ENCODE assay signal across 8 cellular contexts in the genomic region with DNA sequence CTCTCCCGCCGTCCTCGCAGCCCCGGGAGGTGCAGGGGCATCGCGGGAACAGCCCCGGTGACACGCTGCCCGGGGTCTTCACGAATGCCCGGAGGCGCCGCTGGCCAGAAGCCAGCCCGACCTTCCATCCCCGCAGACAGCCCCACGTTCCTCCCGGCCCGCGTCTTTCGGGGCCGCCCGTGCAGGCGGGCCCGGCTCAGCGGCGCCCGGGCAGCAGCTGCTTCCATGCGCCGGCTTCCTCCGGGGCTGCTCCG. TPM values are rescaled to one million over a fixed set of nuclear protein-coding genes. Genes with fewer than 3 reads are reported as not detected.
DNase-seq lines count a peak whose midpoint lies in the region; ATAC-seq, FAIRE-seq and TF ChIP-seq lines count a peak whose summit lies in the region.

No MANE protein-coding gene starts in this region.

- peak overlapping the region; percentile 92 to 98 (median 96) for H3K27ac ChIP-seq in pancreas

- H3K9me3 Mint-ChIP-seq in stimulated activated naive CD8-positive, alpha-beta T cell treated with anti-CD3 and anti-CD28 coated beads, Interleukin-15, amount 100 ng/mL, for 72 hours: no peaks in the 10 kb centered on the region

- TF ChIP-seq POLR2A in NB4 (IDR thresholded peaks at IDR 0.05; ENCODE audit: extremely low read depth, insufficient read length) (no peak), erythroblast (IDR thresholded peaks at IDR 0.05; ENCODE audit: low read length) (no peak)

- no peak for FAIRE-seq in pancreas (lab: Jason Lieb, UNC)

- H3K4me3 Mint-ChIP-seq in stimulated activated naive CD8-positive, alpha-beta T cell treated with anti-CD3 and anti-CD28 coated beads, Interleukin-15, amount 100 ng/mL, for 72 hours: peak overlapping the region; percentile 76 to 93

- H3K4me3 ChIP-seq in NB4 (ENCODE audit: low read depth, low read length) (peak overlapping the region; percentile 46), epithelial cell of proximal tubule (ENCODE audit: low read depth, low read length) (peak overlapping the region; percentile 77), pancreas (peak overlapping the region; percentile 42 to 92 (median 52))

- TF ChIP-seq CTCF in NB4 (IDR thresholded peaks at IDR 0.05; ENCODE audit: low read depth, low read length) (no peak), epithelial cell of proximal tubule (conservative IDR thresholded peaks at IDR 0.05; ENCODE audit: low read depth, low read length) (no peak), pancreas (IDR thresholded peaks at IDR 0.05) (no peak)

- intact Hi-C loops in pancreas (cut with DNase I): no loop called here

- peaks cover 0 to 11% (median 0%) of the 10 kb centered on the region in 4 donors for H3K27me3 ChIP-seq in pancreas

- H3K4me1 Mint-ChIP-seq in stimulated activated naive CD8-positive, alpha-beta T cell treated with anti-CD3 and anti-CD28 coated beads, Interleukin-15, amount 100 ng/mL, for 72 hours: peaks cover 48% of the 10 kb centered on the region

- no peak overlapping the region for H3K27ac Mint-ChIP-seq in stimulated activated naive CD8-positive, alpha-beta T cell treated with anti-CD3 and anti-CD28 coated beads, Interleukin-15, amount 100 ng/mL, for 72 hours

- peak; percentile 1 for ATAC-seq in stimulated activated naive CD8-positive, alpha-beta T cell treated with anti-CD3 and anti-CD28 coated beads, Interleukin-15, amount 100 ng/mL, for 72 hours
- no peak for ATAC-seq in stimulated activated naive CD8-positive, alpha-beta T cell treated with anti-CD3 and anti-CD28 coated beads, Interleukin-15, Interleukin-2, amounts not matched to agents 100 U/mL and 50 U/mL, for 24 hours
- peak in 3 of 4 donors; percentile 0 to 2 (median 1) for ATAC-seq in pancreas

- 0 to 1% methylated on average over 21 to 31 of the region's 31 CpGs for WGBS in pancreas, 2 donors

- no peak for DNase-seq in stimulated activated naive CD8-positive, alpha-beta T cell treated with anti-CD3 and anti-CD28 coated beads, Interleukin-15, amount 100 ng/mL, for 72 hours
- no peak for DNase-seq in stimulated activated naive CD8-positive, alpha-beta T cell treated with anti-CD3 and anti-CD28 coated beads, Interleukin-15, Interleukin-2, amounts not matched to agents 100 U/mL and 50 U/mL, for 24 hours
- DNase-seq in NB4 (ENCODE audit: low read depth) (no peak), epithelial cell of proximal tubule (ENCODE audit: low read depth) (no peak), pancreas (peak in 4 of 6 donors; percentile 70 to 90 (median 80)), SW 1271 (lab: John Stamatoyannopoulos, UW) (no peak), erythroblast (lab: John Stamatoyannopoulos, UW) (no peak), NCI-H69 (lab: John Stamatoyannopoulos, UW) (no peak)

- H3K27me3 Mint-ChIP-seq in stimulated activated naive CD8-positive, alpha-beta T cell treated with anti-CD3 and anti-CD28 coated beads, Interleukin-15, amount 100 ng/mL, for 72 hours: peaks cover 6% of the 10 kb centered on the region

- H3K9me3 ChIP-seq in pancreas: no peaks in the 10 kb centered on the region

- no peaks in the 10 kb centered on the region for H3K36me3 ChIP-seq in pancreas

- peaks cover 0 to 27% (median 4%) of the 10 kb centered on the region in 3 donors for H3K4me1 ChIP-seq in pancreas

RNA-seq across cellular contexts. Expression of gene TEDC1, which starts 0.8 kb away (rescaled TPM):
- total RNA-seq in epithelial cell of proximal tubule (30.5 and 48.3 TPM in 2 replicates), pancreas (1 to 10 TPM; 2.0 to 5.2 (median 3.3) TPM)
- 10 to 100 TPM; 18.1 to 21.5 TPM for polyA plus RNA-seq in pancreas

RNA-seq across cellular contexts. Expression of gene CRIP1, which starts 3.6 kb away (rescaled TPM):
- total RNA-seq in epithelial cell of proximal tubule (7.0 and 8.3 TPM in 2 replicates), pancreas (10 to 100 TPM in 1 of 6 donors, 1 to 10 TPM in 5; 2.4 to 14.0 (median 9.0) TPM)
- polyA plus RNA-seq in pancreas: 10 to 100 TPM; 35.4 to 71.0 TPM

RNA-seq across cellular contexts. Expression of gene CRIP2, which starts 15.6 kb away (rescaled TPM):
- total RNA-seq in epithelial cell of proximal tubule (101 and 121 TPM in 2 replicates), pancreas (10 to 100 TPM; 12.9 to 37.4 (median 24.3) TPM)
- polyA plus RNA-seq in pancreas: 100 to 1,000 TPM in 1 of 2 donors, 10 to 100 TPM in 1; 99.5 to 223 TPM

RNA-seq across cellular contexts. Expression of gene TMEM121, which starts 36.1 kb away (rescaled TPM):
- total RNA-seq in epithelial cell of proximal tubule (3.5 and 5.6 TPM in 2 replicates), pancreas (1 to 10 TPM in 5 of 6 donors, under 1 TPM in 1; 0.92 to 3.3 (median 1.8) TPM)
- 1 to 10 TPM; 1.2 to 2.5 TPM for polyA plus RNA-seq in pancreas

Comparison
In these comparisons a context has a peak if more than half of its experiments do, and no peak if none do; other contexts are left out.
1. DNase-seq: peak in pancreas (4 of 6); none in stimulated activated naive CD8-positive, alpha-beta T cell treated with anti-CD3 and anti-CD28 coated beads, Interleukin-15, amount 100 ng/mL, for 72 hours (0 of 2), stimulated activated naive CD8-positive, alpha-beta T cell treated with anti-CD3 and anti-CD28 coated beads, Interleukin-15, Interleukin-2, amounts not matched to agents 100 U/mL and 50 U/mL, for 24 hours (single experiment), NB4 (single experiment), epithelial cell of proximal tubule (single experiment), SW 1271 (0 of 2), erythroblast (0 of 2) and NCI-H69 (single experiment).
2. Peak in every context shown above with its lines, with median percentiles within 50 percentile points of each other: H3K4me3 ChIP-seq.